ENCODE assay signal across 1 cellular context in genomic region chr1:110538082-110538481, GRCh38.
TF ChIP-seq lines count a peak whose summit lies in the region.

No MANE protein-coding gene starts in this region.

TF ChIP-seq in H1, 55 proteins besides CTCF, POLR2A, EP300 and RAD21:
- TF ChIP-seq TBP (IDR thresholded peaks at IDR 0.05; ENCODE audit: low read depth, low read length) = no peak
- TF ChIP-seq RNF2 (IDR thresholded peaks at IDR 0.05; ENCODE audit: borderline replicate concordance, low read depth, low read length, missing control alignments, poor library complexity, severe bottlenecking) = no peak
- no peak for TF ChIP-seq ZNF274 (IDR thresholded peaks at IDR 0.05; ENCODE audit: borderline replicate concordance, extremely low read depth, low read length)
- TF ChIP-seq CBX8 (IDR thresholded peaks at IDR 0.05; ENCODE audit: borderline replicate concordance, low read depth, low read length) = no peak
- no peak for TF ChIP-seq FOSL1 (IDR thresholded peaks at IDR 0.05; ENCODE audit: insufficient read depth, low read depth, low read length)
- TF ChIP-seq JUN (IDR thresholded peaks at IDR 0.05; ENCODE audit: low read depth, low read length) = no peak
- no peak for TF ChIP-seq NRF1 (IDR thresholded peaks at IDR 0.05; ENCODE audit: low read depth, low read length)
